Comparison of ENCODE assay signal across 20 cellular contexts in genomic region chr20:50014570-50015562, GRCh38. TPM values are rescaled to one million over a fixed set of nuclear protein-coding genes. Genes with fewer than 3 reads are reported as not detected.
DNase-seq lines count a peak whose midpoint lies in the region; ATAC-seq and TF ChIP-seq lines count a peak whose summit lies in the region.
"Had no signal": no experiment of that assay in that cellular context is flagged by ENCODE, and none has a peak within 500 bp of the region (broad histone marks: within the 10 kb centered on the region; RNA-seq: fewer than 3 reads in every experiment).

No MANE protein-coding gene starts in this region.

- H2AFZ ChIP-seq in hepatocyte: no peak overlapping the region
- H2AFZ ChIP-seq: parathyroid adenoma had no signal

- peak overlapping the region; percentile 51 for H3K4me2 ChIP-seq in hepatocyte

- CTCF ChIA-PET in HEK293 (lab: Yijun Ruan, JAX): interaction anchor here (1.3 kb wide), 1 partner anchor 57 kb away, joined by 3 read pairs; no protein-coding TSS in a partner anchor

- H3K79me2 ChIP-seq in hepatocyte: no peaks in the 10 kb centered on the region
- H3K79me2 ChIP-seq: parathyroid adenoma had no signal

- H3K27me3 ChIP-seq in hepatocyte: no peaks in the 10 kb centered on the region
- no peaks in the 10 kb centered on the region for H3K27me3 ChIP-seq in ascending aorta

- H3K9me3 ChIP-seq in HEK293 (ENCODE audit: control insufficient read depth, insufficient read depth, low read depth, low read length) (no peaks in the 10 kb centered on the region), hepatocyte (ENCODE audit: low read depth) (no peaks in the 10 kb centered on the region), ascending aorta (no peaks in the 10 kb centered on the region)
- H3K9me3 ChIP-seq: gastrocnemius medialis, suprapubic skin had no signal

- no peak for TF ChIP-seq CTCF in HEK293 (tag by site-specific recombination; IDR thresholded peaks at IDR 0.05)
- no peak for TF ChIP-seq CTCF in hepatocyte (IDR thresholded peaks at IDR 0.05; ENCODE audit: poor library complexity)
- TF ChIP-seq CTCF in ascending aorta (IDR thresholded peaks at IDR 0.05): no peak

- no peak for ATAC-seq in HG02852 (IDR thresholded peaks at IDR 0.05; ENCODE audit: unreplicated experiment)
- ATAC-seq: activated CD4-positive, CD25-positive, alpha-beta regulatory T cell treated with anti-CD3 and anti-CD28 coated beads, Interleukin-2, amount 50 U/mL, for 24 hours; activated T-helper 17 cell treated with anti-CD3 and anti-CD28 coated beads, Interleukin-2, amount 50 U/mL, for 72 hours; gastrocnemius medialis had no signal

- 68% methylated on average over 22 of the region's 38 CpGs for WGBS in hepatocyte (ENCODE audit: low lambda C conversion rate, missing lambda C conversion rate)

- no peaks in the 10 kb centered on the region for H3K9me2 ChIP-seq in hepatocyte (replicated peaks; ENCODE audit: insufficient read depth)

- H4K20me1 ChIP-seq in hepatocyte (ENCODE audit: insufficient read depth, poor library complexity, severe bottlenecking): no peaks in the 10 kb centered on the region

- H3K27ac ChIP-seq in HEK293 (ENCODE audit: extremely low read depth, low read depth, low read length) (no peak overlapping the region), hepatocyte (peak overlapping the region; percentile 82), ascending aorta (no peak overlapping the region)
- H3K27ac ChIP-seq: gastrocnemius medialis, parathyroid adenoma, suprapubic skin had no signal

- no peaks in the 10 kb centered on the region for H3K36me3 ChIP-seq in HEK293 (ENCODE audit: control insufficient read depth in 2 of 2, insufficient read depth in 1 of 2, low read length in 2 of 2)
- H3K36me3 ChIP-seq in hepatocyte (replicated peaks; ENCODE audit: insufficient read depth, low read depth): no peaks in the 10 kb centered on the region
- H3K36me3 ChIP-seq in ascending aorta: no peaks in the 10 kb centered on the region
- H3K36me3 ChIP-seq: gastrocnemius medialis, suprapubic skin had no signal

- DNase-seq in NCI-H69 (lab: John Stamatoyannopoulos, UW) (peak; percentile 24), hepatocyte (ENCODE audit: low spot score) (peak; percentile 54), retina (peak; percentile 61), pons (ENCODE audit: low spot score) (no peak), ascending aorta (ENCODE audit: low spot score in 2 of 2) (no peak)
- DNase-seq: C1 segment of cervical spinal cord; DMS153; gastrocnemius medialis; NCI-H2029 treated with DMSO at 0.1 percent for 48 hours; NCI-H510A treated with DMSO at 0.1 percent for 48 hours; stimulated activated CD8-positive, alpha-beta memory T cell treated with anti-CD3 and anti-CD28 coated beads, Interleukin-4, amount 100 ng/mL, for 48 hours; T1000 had no signal

- H3K4me1 ChIP-seq in HEK293 (ENCODE audit: control insufficient read depth, insufficient read depth, low read length) (no peaks in the 10 kb centered on the region), hepatocyte (ENCODE audit: insufficient read depth) (peaks cover 48% of the 10 kb centered on the region), ascending aorta (peaks cover 8 to 11% of the 10 kb centered on the region in 2 donors)
- H3K4me1 ChIP-seq: gastrocnemius medialis, parathyroid adenoma had no signal

- H3K4me3 ChIP-seq in HEK293 (ENCODE audit: low read depth, low read length): no peak overlapping the region
- no peak overlapping the region for H3K4me3 ChIP-seq in hepatocyte
- no peak overlapping the region for H3K4me3 ChIP-seq in ascending aorta
- H3K4me3 ChIP-seq: gastrocnemius medialis, skin epidermis, suprapubic skin had no signal

- POLR2A ChIA-PET in HEK293 (lab: Yijun Ruan, JAX): no interaction called here

- intact Hi-C loops in ascending aorta (cut with DNase I): loop anchor here (5.0 kb wide), 1 partner anchor 42 kb away; no protein-coding TSS in a partner anchor

TF ChIP-seq in HEK293, 187 proteins besides CTCF, POLR2A, EP300 and RAD21 (continues in another document):
- TF ChIP-seq ZSCAN5A (tag by site-specific recombination; IDR thresholded peaks at IDR 0.05) (no peak), ZBTB11 (tag by site-specific recombination; conservative IDR thresholded peaks at IDR 0.05; ENCODE audit: low read depth) (no peak), TSHZ1 (tag by site-specific recombination; IDR thresholded peaks at IDR 0.05; ENCODE audit: borderline replicate concordance) (no peak), ZNF426 (tag by site-specific recombination; IDR thresholded peaks at IDR 0.05) (no peak), EGR2 (tag by site-specific recombination; IDR thresholded peaks at IDR 0.05; ENCODE audit: low read depth) (peak; percentile 82), ZBTB49 (tag by site-specific recombination; IDR thresholded peaks at IDR 0.05; ENCODE audit: low read depth) (no peak), ZFHX2 (tag by site-specific recombination; conservative IDR thresholded peaks at IDR 0.05) (peak; percentile 85)

RNA-seq across cellular contexts. Expression of gene SNAI1, which starts 32.1 kb away (rescaled TPM):
- total RNA-seq in hepatocyte (2.9 and 3.0 TPM in 2 replicates), ascending aorta (64.4 TPM)
- polyA plus RNA-seq in hepatocyte: 8.4 and 9.8 TPM in 2 replicates
- total RNA-seq: bronchial epithelial cell had no signal

Comparison
In these comparisons a context has a peak if more than half of its experiments do, and no peak if none do; other contexts are left out.
1. DNase-seq: peak in NCI-H69 (single experiment), hepatocyte (single experiment) and retina (single experiment); none in pons (single experiment) and ascending aorta (0 of 2).
2. RNA of gene SNAI1, which starts 32.1 kb away (total RNA-seq): 64.4 TPM in ascending aorta (single experiment); 2.9 to 3.0 TPM in hepatocyte; every median in the first group is over 10 times any median in the second.